18 cellular contexts compared by ENCODE assay signal in genomic region chrX:32644476-32644875, GRCh38.
DNase-seq lines count a peak whose midpoint lies in the region; ATAC-seq, FAIRE-seq and TF ChIP-seq lines count a peak whose summit lies in the region.
"Had no signal": no experiment of that assay in that cellular context is flagged by ENCODE, and none has a peak within 500 bp of the region (broad histone marks: within the 10 kb centered on the region; RNA-seq: fewer than 3 reads in every experiment).

No MANE protein-coding gene starts in this region.

- H4K20me1 ChIP-seq in H1 (replicated peaks in 1 of 2; ENCODE audit: control insufficient read depth in 1 of 2, insufficient read depth in 2 of 2, low read length in 2 of 2), result no peaks in the 10 kb centered on the region

- H3K4me1 ChIP-seq in H1 (replicated peaks in 1 of 4; ENCODE audit: control insufficient read depth in 3 of 4, insufficient read depth in 4 of 4, low read length in 3 of 4) (no peaks in the 10 kb centered on the region), transverse colon (no peaks in the 10 kb centered on the region)
- H3K4me1 ChIP-seq in effector memory CD4-positive, alpha-beta T cell (ENCODE audit: control insufficient read depth, insufficient read depth, low read length, poor library complexity, severe bottlenecking), result no peaks in the 10 kb centered on the region
- H3K4me1 ChIP-seq: HAP-1 had no signal

- no peaks in the 10 kb centered on the region for H3K79me2 ChIP-seq in H1 (ENCODE audit: control insufficient read depth in 1 of 2, insufficient read depth in 2 of 2, low read length in 2 of 2)

- H3K36me3 ChIP-seq in H1 (ENCODE audit: control insufficient read depth in 2 of 4, insufficient read depth in 4 of 4, low read length in 3 of 4), result no peaks in the 10 kb centered on the region
- no peaks in the 10 kb centered on the region for H3K36me3 ChIP-seq in transverse colon
- H3K36me3 ChIP-seq in effector memory CD4-positive, alpha-beta T cell (ENCODE audit: control insufficient read depth, insufficient read depth, low read length), result no peaks in the 10 kb centered on the region
- H3K36me3 ChIP-seq: BLaER1 treated with 17β-estradiol and CSF1 and Interleukin-3, amounts not matched to agents 10 nM and 100 nM; HAP-1 had no signal

- no peak for TF ChIP-seq CTCF in H1 (IDR thresholded peaks at IDR 0.05; ENCODE audit: control extremely low read depth in 1 of 3, insufficient read depth in 1 of 3, low read depth in 1 of 3, low read length in 3 of 3)
- no peak for TF ChIP-seq CTCF in transverse colon (IDR thresholded peaks at IDR 0.05)

- no peak for ATAC-seq in stimulated activated naive CD8-positive, alpha-beta T cell treated with anti-CD3 and anti-CD28 coated beads, Interleukin-15, amount 100 ng/mL, for 72 hours
- no peak for ATAC-seq in HG02678 (IDR thresholded peaks at IDR 0.05; ENCODE audit: unreplicated experiment)

- FAIRE-seq in H1 (lab: Jason Lieb, UNC), result peak; percentile 93
- FAIRE-seq: G401.6, GM12892 had no signal

- no peak overlapping the region for H2BK12ac ChIP-seq in H1 (ENCODE audit: low read depth, low read length)

- TF ChIP-seq EP300 in H1 (IDR thresholded peaks at IDR 0.05; ENCODE audit: borderline replicate concordance in 1 of 2, low read depth in 2 of 2, low read length in 2 of 2) (no peak), transverse colon (IDR thresholded peaks at IDR 0.05; ENCODE audit: low read depth) (no peak)

- no peaks in the 10 kb centered on the region for H3K4me1 Mint-ChIP-seq in stimulated activated naive CD8-positive, alpha-beta T cell treated with anti-CD3 and anti-CD28 coated beads, Interleukin-15, Interleukin-2, amounts not matched to agents 100 ng/mL and 50 ng/mL, for 24 hours (ENCODE audit: low read depth)
- no peaks in the 10 kb centered on the region for H3K4me1 Mint-ChIP-seq in stimulated activated naive CD8-positive, alpha-beta T cell treated with anti-CD3 and anti-CD28 coated beads, Interleukin-15, amount 100 ng/mL, for 72 hours
- H3K4me1 Mint-ChIP-seq: CD4-positive, CD25-positive, alpha-beta regulatory T cell had no signal

- no peak overlapping the region for H3K56ac ChIP-seq in H1 (replicated peaks; ENCODE audit: insufficient read length, low read depth, low read length)

- no peak overlapping the region for H3K4ac ChIP-seq in H1 (replicated peaks; ENCODE audit: insufficient read length, low read depth, low read length)

- no peak overlapping the region for H3K9ac ChIP-seq in H1 (replicated peaks in 1 of 4; ENCODE audit: extremely low read depth in 1 of 4, low read depth in 3 of 4, low read length in 3 of 4)
- H3K9ac ChIP-seq: BLaER1 treated with 17β-estradiol and CSF1 and Interleukin-3, amounts not matched to agents 10 nM and 100 nM; GM23248 had no signal

- H3K4me3 Mint-ChIP-seq in stimulated activated naive CD8-positive, alpha-beta T cell treated with anti-CD3 and anti-CD28 coated beads, Interleukin-15, Interleukin-2, amounts not matched to agents 100 ng/mL and 50 ng/mL, for 24 hours, result no peak overlapping the region
- H3K4me3 Mint-ChIP-seq in stimulated activated naive CD8-positive, alpha-beta T cell treated with anti-CD3 and anti-CD28 coated beads, Interleukin-15, amount 100 ng/mL, for 72 hours, result no peak overlapping the region
- H3K4me3 Mint-ChIP-seq: CD4-positive, CD25-positive, alpha-beta regulatory T cell had no signal

- no peak overlapping the region for H2BK15ac ChIP-seq in H1 (ENCODE audit: low read length)

- H3K4me3 ChIP-seq in H1 (ENCODE audit: extremely low read depth in 1 of 4, insufficient read depth in 2 of 4, low read depth in 3 of 4, low read length in 4 of 4) (no peak overlapping the region), transverse colon (no peak overlapping the region)
- no peak overlapping the region for H3K4me3 ChIP-seq in effector memory CD4-positive, alpha-beta T cell (ENCODE audit: insufficient read depth, low read depth, low read length, poor library complexity, severe bottlenecking)
- H3K4me3 ChIP-seq: BLaER1 treated with 17β-estradiol and CSF1 and Interleukin-3, amounts not matched to agents 10 nM and 100 nM; GM23248; HAP-1 had no signal

- no peak overlapping the region for H2AFZ ChIP-seq in H1 (ENCODE audit: low read length)
- H2AFZ ChIP-seq: GM23248 had no signal

- H2BK5ac ChIP-seq in H1 (ENCODE audit: low read depth, low read length), result no peak overlapping the region

- no peak overlapping the region for H3K23ac ChIP-seq in H1 (ENCODE audit: insufficient read length)

- no peak overlapping the region for H4K5ac ChIP-seq in H1 (ENCODE audit: insufficient read length, low read depth, low read length)

- H3K27me3 ChIP-seq in H1 (replicated peaks in 1 of 4; ENCODE audit: control insufficient read depth in 3 of 4, extremely low read depth in 1 of 4, insufficient read depth in 3 of 4, low read length in 3 of 4) (no peaks in the 10 kb centered on the region), transverse colon (no peaks in the 10 kb centered on the region)
- H3K27me3 ChIP-seq in effector memory CD4-positive, alpha-beta T cell (replicated peaks; ENCODE audit: control insufficient read depth, insufficient read depth, low read length, poor library complexity, severe bottlenecking), result no peaks in the 10 kb centered on the region

- H3K23me2 ChIP-seq in H1 (ENCODE audit: low read depth, low read length), result no peaks in the 10 kb centered on the region

- TF ChIP-seq POLR2A in H1 (IDR thresholded peaks at IDR 0.05; ENCODE audit: control extremely low read depth in 1 of 2, low read depth in 2 of 2, low read length in 2 of 2) (no peak), transverse colon (IDR thresholded peaks at IDR 0.05) (no peak)

- H3K14ac ChIP-seq in H1 (ENCODE audit: insufficient read length), result no peak overlapping the region

- H3K27ac ChIP-seq in H1 (ENCODE audit: low read depth, low read length), result no peak overlapping the region
- H3K27ac ChIP-seq in transverse colon, result no peak overlapping the region
- H3K27ac ChIP-seq in effector memory CD4-positive, alpha-beta T cell (ENCODE audit: insufficient read depth, low read length, poor library complexity, severe bottlenecking), result no peak overlapping the region
- H3K27ac ChIP-seq: 22Rv1; BLaER1 treated with 17β-estradiol and CSF1 and Interleukin-3, amounts not matched to agents 10 nM and 100 nM; GM23248; HL-60 had no signal

- H3K79me1 ChIP-seq in H1 (ENCODE audit: low read depth, low read length), result no peaks in the 10 kb centered on the region

- H3K4me2 ChIP-seq in H1 (ENCODE audit: insufficient read depth in 1 of 2, low read depth in 2 of 2, low read length in 2 of 2), result no peak overlapping the region
- H3K4me2 ChIP-seq: BLaER1 treated with 17β-estradiol and CSF1 and Interleukin-3, amounts not matched to agents 10 nM and 100 nM had no signal

- in situ Hi-C loops in transverse colon (cut with MboI; ENCODE audit: low pct_ligation_motif_present in 1 of 4, low pct_unique_long_range_greater_than_20kb in 1 of 4, low sequenced_read_pairs in 3 of 4), result no loop called here

- no peaks in the 10 kb centered on the region for H3K27me3 Mint-ChIP-seq in stimulated activated naive CD8-positive, alpha-beta T cell treated with anti-CD3 and anti-CD28 coated beads, Interleukin-15, Interleukin-2, amounts not matched to agents 100 ng/mL and 50 ng/mL, for 24 hours
- no peaks in the 10 kb centered on the region for H3K27me3 Mint-ChIP-seq in stimulated activated naive CD8-positive, alpha-beta T cell treated with anti-CD3 and anti-CD28 coated beads, Interleukin-15, amount 100 ng/mL, for 72 hours

- POLR2A ChIA-PET in H1 (lab: Charles Lee; ENCODE audit: partially characterized antibody), result no interaction called here

- H3K36me3 Mint-ChIP-seq in stimulated activated naive CD8-positive, alpha-beta T cell treated with anti-CD3 and anti-CD28 coated beads, Interleukin-15, Interleukin-2, amounts not matched to agents 100 ng/mL and 50 ng/mL, for 24 hours (ENCODE audit: low read depth), result no peaks in the 10 kb centered on the region
- H3K36me3 Mint-ChIP-seq: CD4-positive, CD25-positive, alpha-beta regulatory T cell had no signal

- peak overlapping the region; percentile 31 for H3K27ac Mint-ChIP-seq in stimulated activated naive CD8-positive, alpha-beta T cell treated with anti-CD3 and anti-CD28 coated beads, Interleukin-15, Interleukin-2, amounts not matched to agents 100 ng/mL and 50 ng/mL, for 24 hours
- H3K27ac Mint-ChIP-seq in stimulated activated naive CD8-positive, alpha-beta T cell treated with anti-CD3 and anti-CD28 coated beads, Interleukin-15, amount 100 ng/mL, for 72 hours, result no peak overlapping the region
- H3K27ac Mint-ChIP-seq: CD4-positive, CD25-positive, alpha-beta regulatory T cell had no signal

- no peak overlapping the region for H4K91ac ChIP-seq in H1 (replicated peaks; ENCODE audit: insufficient read length, low read length)

- no peaks in the 10 kb centered on the region for H3K9me3 Mint-ChIP-seq in stimulated activated naive CD8-positive, alpha-beta T cell treated with anti-CD3 and anti-CD28 coated beads, Interleukin-15, Interleukin-2, amounts not matched to agents 100 ng/mL and 50 ng/mL, for 24 hours
- H3K9me3 Mint-ChIP-seq in stimulated activated naive CD8-positive, alpha-beta T cell treated with anti-CD3 and anti-CD28 coated beads, Interleukin-15, amount 100 ng/mL, for 72 hours, result no peaks in the 10 kb centered on the region

- no peak for TF ChIP-seq RAD21 in H1 (IDR thresholded peaks at IDR 0.05 in 1 of 2, conservative IDR thresholded peaks at IDR 0.05 in 1 of 2; ENCODE audit: low read depth in 2 of 2, low read length in 2 of 2)

- H2BK20ac ChIP-seq in H1 (ENCODE audit: low read length), result no peak overlapping the region

- no peak for DNase-seq in stimulated activated naive CD8-positive, alpha-beta T cell treated with anti-CD3 and anti-CD28 coated beads, Interleukin-15, amount 100 ng/mL, for 72 hours
- peak in 1 of 2 experiments; percentile 9 for DNase-seq in H1 (ENCODE audit: low read depth in 1 of 2, low spot score in 2 of 2)
- peak; percentile 18 for DNase-seq in iPS-NIHi11 (ENCODE audit: low spot score)
- DNase-seq in transverse colon, result no peak
- no peak for DNase-seq in effector memory CD4-positive, alpha-beta T cell
- DNase-seq in DMS79 treated with DMSO at 0.1 percent for 48 hours (lab: John Stamatoyannopoulos, UW), result no peak
- DNase-seq: ACHN; CD4-positive, CD25-positive, alpha-beta regulatory T cell; DMS 273 treated with DMSO at 0.1 percent for 48 hours; GM23248 had no signal

- intact Hi-C loops in transverse colon (cut with DNase I; ENCODE audit: low total_unique reads), result no loop called here

- no peak overlapping the region for H3K18ac ChIP-seq in H1 (ENCODE audit: extremely low read depth, low read length)

- CTCF ChIA-PET in H1 (lab: Charles Lee; ENCODE audit: partially characterized antibody), result interaction anchor here (0.7 kb wide), 1 partner anchor 115 kb away, joined by 3 read pairs; no protein-coding TSS in a partner anchor

- H3K9me3 ChIP-seq in H1 (ENCODE audit: insufficient read depth in 2 of 2, low read depth in 1 of 2, low read length in 1 of 2) (no peaks in the 10 kb centered on the region), transverse colon (no peaks in the 10 kb centered on the region)
- no peaks in the 10 kb centered on the region for H3K9me3 ChIP-seq in effector memory CD4-positive, alpha-beta T cell (ENCODE audit: control insufficient read depth, low read length)
- H3K9me3 ChIP-seq: BLaER1 treated with 17β-estradiol and CSF1 and Interleukin-3, amounts not matched to agents 10 nM and 100 nM; HAP-1 had no signal

- 89% methylated on average over 4 of the region's 5 CpGs; no CpG with 5 or more reads in 1 of the 2 experiments for WGBS in H1 (ENCODE audit: extremely low coverage in 1 of 2, insufficient coverage in 1 of 2, insufficient read length in 1 of 2, insufficient replicate concordance in 2 of 2, low coverage in 1 of 2, low lambda C conversion rate in 2 of 2, missing lambda C conversion rate in 1 of 2), 2 experiments
- WGBS in transverse colon (ENCODE audit: low coverage in 1 of 2), 2 donors, result 71% methylated on average over 5 of the region's 5 CpGs; no CpG with 5 or more reads in 1 of the 2 donors

- H2AK5ac ChIP-seq in H1 (ENCODE audit: low read depth, low read length), result no peak overlapping the region

- H4K8ac ChIP-seq in H1 (ENCODE audit: extremely low read depth, insufficient read depth, low read length), result no peak overlapping the region

- H2BK120ac ChIP-seq in H1 (replicated peaks; ENCODE audit: low read depth, low read length), result no peak overlapping the region
